ENCODE assay signal across 7 cellular contexts in the genomic region with DNA sequence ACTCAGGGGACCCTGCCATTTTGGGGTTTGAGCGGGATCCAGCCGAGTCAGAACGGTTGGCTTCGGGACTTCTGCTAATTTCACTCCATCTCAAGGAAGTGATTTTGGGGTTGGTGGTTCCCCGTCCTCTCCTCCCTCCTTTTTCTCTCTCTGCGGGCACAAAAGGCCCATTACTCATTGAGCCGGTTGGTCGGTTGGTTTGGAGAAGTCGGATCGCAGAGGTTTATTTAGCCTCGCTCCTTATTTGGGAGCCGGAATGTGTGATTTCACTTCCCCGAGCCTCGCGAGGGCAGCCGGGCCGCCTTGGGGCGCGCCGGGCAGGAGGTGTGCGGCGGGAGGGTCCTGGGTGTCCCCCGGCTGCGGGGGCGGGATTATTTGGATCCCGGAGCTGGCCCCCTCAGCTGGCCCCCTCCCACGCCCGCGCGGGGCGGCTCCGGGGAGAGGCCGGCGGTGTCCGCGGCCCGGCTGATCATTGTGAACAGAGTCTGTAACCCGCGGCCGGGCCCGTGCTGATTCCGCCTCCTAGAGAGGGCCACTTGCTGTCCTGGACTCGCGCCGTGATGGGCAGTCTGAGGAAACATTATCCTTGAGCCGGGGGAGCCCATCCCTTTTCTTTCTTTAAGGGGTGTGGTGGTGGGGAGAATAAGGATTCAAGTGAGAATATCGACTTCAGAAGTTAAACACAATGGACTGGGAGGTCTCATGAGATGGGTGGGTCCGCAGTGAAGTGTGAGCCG. TPM values are rescaled to one million over a fixed set of nuclear protein-coding genes. Genes with fewer than 3 reads are reported as not detected.
DNase-seq lines count a peak whose midpoint lies in the region; ATAC-seq and TF ChIP-seq lines count a peak whose summit lies in the region.

No MANE protein-coding gene starts in this region.

- H3K79me2 ChIP-seq in PC-9 (ENCODE audit: low read depth), result peaks cover 53% of the 10 kb centered on the region

- peak; percentile 45 for TF ChIP-seq POLR2A in ovary (IDR thresholded peaks at IDR 0.05)

- TF ChIP-seq EP300 in ovary (IDR thresholded peaks at IDR 0.05), result no peak

- H3K4me1 Mint-ChIP-seq in glutamatergic neuron (ENCODE audit: low read depth, unreplicated experiment), result peaks cover 32% of the 10 kb centered on the region

- no peaks in the 10 kb centered on the region for H3K9me3 Mint-ChIP-seq in activated naive CD4-positive, alpha-beta T cell treated with anti-CD3 and anti-CD28 coated beads, Interleukin-2, amount 50 U/mL, for 72 hours
- peaks cover 5% of the 10 kb centered on the region for H3K9me3 Mint-ChIP-seq in glutamatergic neuron (ENCODE audit: unreplicated experiment)

- intact Hi-C loops in PC-9 (cut with micrococcal nuclease; ENCODE audit: unreplicated experiment), result no loop called here
- intact Hi-C loops in ovary (cut with DNase I), result no loop called here

- POLR2A ChIA-PET in GM10248 (lab: Yijun Ruan, JAX) (no interaction called here), PC-9 (lab: Charles Lee; ENCODE audit: unreplicated experiment) (interaction anchor here (0.6 kb wide), 1 partner anchor 771 kb away, joined by 5 read pairs; no protein-coding TSS in a partner anchor)

- no peak for TF ChIP-seq CTCF in GM10248 (IDR thresholded peaks at IDR 0.05; ENCODE audit: control extremely low read depth, extremely low read depth, low read depth, missing control alignments)
- TF ChIP-seq CTCF in PC-9 (conservative IDR thresholded peaks at IDR 0.05), result no peak; the same call in 1 of the 2 replicates
- TF ChIP-seq CTCF in glutamatergic neuron (IDR thresholded peaks at IDR 0.05; ENCODE audit: partially characterized antibody, unreplicated experiment), result no peak
- TF ChIP-seq CTCF in ovary (IDR thresholded peaks at IDR 0.05), result no peak

- H3K36me3 ChIP-seq in PC-9 (ENCODE audit: low read depth) (no peaks in the 10 kb centered on the region), ovary (no peaks in the 10 kb centered on the region)

- peak overlapping the region; percentile 78 for H3K4me2 ChIP-seq in PC-9

- DNase-seq in GM10248 (ENCODE audit: extremely low spot score) (peak; percentile 63), PC-9 (peak; percentile 52 to 70), glutamatergic neuron (peak; percentile 60), ovary (peak; percentile 59 to 81 (median 68)), NCI-H510A treated with DMSO at 0.1 percent for 48 hours (lab: John Stamatoyannopoulos, UW) (no peak)
- peak; percentile 58 to 87 for DNase-seq in activated naive CD4-positive, alpha-beta T cell treated with anti-CD3 and anti-CD28 coated beads, Interleukin-2, amount 50 U/mL, for 72 hours (ENCODE audit: low spot score in 2 of 2)

- peak overlapping the region; percentile 99 for H3K4me3 Mint-ChIP-seq in glutamatergic neuron (ENCODE audit: unreplicated experiment)

- BruUV-seq in PC-9 (replicated peaks; lab: Mats Ljungman, UMichigan), result TSS peak; percentile 79

- H3F3A ChIP-seq in PC-9 (ENCODE audit: insufficient read depth, low read depth), result peaks cover 5% of the 10 kb centered on the region; the same call in 1 of the 2 replicates

- H2AFZ ChIP-seq in PC-9, result peak overlapping the region; percentile 72

- H3K36me3 Mint-ChIP-seq in activated naive CD4-positive, alpha-beta T cell treated with anti-CD3 and anti-CD28 coated beads, Interleukin-2, amount 50 U/mL, for 72 hours, result peaks cover 11 to 14% of the 10 kb centered on the region in 2 donors
- no peaks in the 10 kb centered on the region for H3K36me3 Mint-ChIP-seq in glutamatergic neuron (ENCODE audit: unreplicated experiment)

- H3K9me2 ChIP-seq in PC-9 (ENCODE audit: insufficient read depth), result no peaks in the 10 kb centered on the region

- CTCF ChIA-PET in GM10248 (lab: Yijun Ruan, JAX), result interaction anchor here (1.1 to 9.7 kb wide), 2 partner anchors 18 to 21 kb away, joined by 3 to 88 read pairs; no protein-coding TSS in a partner anchor
- CTCF ChIA-PET in PC-9 (lab: Charles Lee), result interaction anchor here (0.6 kb wide), 1 partner anchor 255 kb away, joined by 5 read pairs; no protein-coding TSS in a partner anchor

- H3K27me3 Mint-ChIP-seq in glutamatergic neuron (ENCODE audit: unreplicated experiment), result peaks cover 6% of the 10 kb centered on the region

- peak; percentile 33 for ATAC-seq in HG02759 (IDR thresholded peaks at IDR 0.05; ENCODE audit: unreplicated experiment)
- peak; percentile 68 to 75 for ATAC-seq in activated naive CD4-positive, alpha-beta T cell treated with anti-CD3 and anti-CD28 coated beads, Interleukin-2, amount 50 U/mL, for 72 hours

- H3K27ac Mint-ChIP-seq in activated naive CD4-positive, alpha-beta T cell treated with anti-CD3 and anti-CD28 coated beads, Interleukin-2, amount 50 U/mL, for 72 hours, result peak overlapping the region; percentile 96 to 99
- peak overlapping the region; percentile 97 for H3K27ac Mint-ChIP-seq in glutamatergic neuron (ENCODE audit: unreplicated experiment)

- H3K27ac ChIP-seq in PC-9 (peak overlapping the region; percentile 82), ovary (peak overlapping the region; percentile 84 to 88)

- H3K4me1 ChIP-seq in PC-9 (replicated peaks; ENCODE audit: insufficient read depth) (peaks cover 25% of the 10 kb centered on the region), ovary (ENCODE audit: insufficient read depth) (peaks cover 20% of the 10 kb centered on the region)

- 0% methylated on average over 38 to 49 of the region's 49 CpGs for WGBS in ovary, 3 donors

- H3K27me3 ChIP-seq in PC-9 (ENCODE audit: insufficient read depth, low read depth) (no peaks in the 10 kb centered on the region), ovary (no peaks in the 10 kb centered on the region)

- H3K9me3 ChIP-seq in PC-9 (ENCODE audit: insufficient read depth, low read depth) (no peaks in the 10 kb centered on the region), ovary (no peaks in the 10 kb centered on the region)

- peak overlapping the region; percentile 99 for H3K4me3 ChIP-seq in PC-9
- H3K4me3 ChIP-seq in ovary, result peak overlapping the region; percentile 66

- H4K20me1 ChIP-seq in PC-9 (ENCODE audit: insufficient read depth), result peaks cover 47% of the 10 kb centered on the region

RNA-seq across cellular contexts. Expression of a gene that starts 1.2 kb away (rescaled TPM):
- total RNA-seq in PC-9 (2021) (62.6 and 70.6 TPM in 2 replicates), glutamatergic neuron (ENCODE audit: unreplicated experiment) (93.8 TPM), ovary (10 to 100 TPM; 28.4 to 71.2 (median 66.2) TPM)
- 100 to 1,000 TPM in 1 of 2 donors, 10 to 100 TPM in 1; 69.4 to 116 TPM for total RNA-seq in activated naive CD4-positive, alpha-beta T cell treated with anti-CD3 and anti-CD28 coated beads, Interleukin-2, amount 50 U/mL, for 72 hours
- polyA plus RNA-seq in ovary, result 10 to 100 TPM; 34.5 to 64.7 TPM

RNA-seq across cellular contexts. Expression of a gene that starts 50.6 kb away (rescaled TPM):
- total RNA-seq in PC-9 (2021), result 3.3 and 3.9 TPM in 2 replicates
- total RNA-seq in activated naive CD4-positive, alpha-beta T cell treated with anti-CD3 and anti-CD28 coated beads, Interleukin-2, amount 50 U/mL, for 72 hours, result 10 to 100 TPM in 1 of 2 donors, 1 to 10 TPM in 1; 2.8 to 12.8 TPM
- total RNA-seq in glutamatergic neuron (ENCODE audit: unreplicated experiment), result 1.3 TPM
- total RNA-seq in ovary, result 10 to 100 TPM in 4 of 7 donors, 1 to 10 TPM in 3; 5.5 to 15.0 (median 10.1) TPM
- 10 to 100 TPM in 1 of 2 donors, 1 to 10 TPM in 1; 5.6 to 16.2 TPM for polyA plus RNA-seq in ovary
